In genomic region chr2:118309201-118310015, GRCh38 we compare ENCODE assay signal across 8 cellular contexts.
DNase-seq lines count a peak whose midpoint lies in the region; ATAC-seq and TF ChIP-seq lines count a peak whose summit lies in the region.

No MANE protein-coding gene starts in this region.

- H3K4me1 ChIP-seq in GM23338 (ENCODE audit: insufficient read depth) (peaks cover 26% of the 10 kb centered on the region), iPS DF 6.9 (ENCODE audit: control insufficient read depth, insufficient read depth, low read length) (peaks cover 6% of the 10 kb centered on the region), smooth muscle cell (ENCODE audit: low read depth) (peaks cover 10% of the 10 kb centered on the region), mucosa of descending colon (ENCODE audit: low read depth) (no peaks in the 10 kb centered on the region)

- DNase-seq in GM23338 (ENCODE audit: low spot score) (no peak), iPS DF 6.9 (ENCODE audit: low read depth, low spot score) (no peak), smooth muscle cell (lab: John Stamatoyannopoulos, UW; ENCODE audit: unreplicated experiment) (no peak), islet precursor cell (no peak), RKO (ENCODE audit: low spot score) (no peak), mucosa of descending colon (no peak)
- DNase-seq in activated T-cell treated with anti-CD3 and anti-CD28 coated beads, Interleukin-2, amount 50 U/mL, for 72 hours, result peak in 1 of 2 donors; percentile 3
- no peak for DNase-seq in activated effector memory CD4-positive, alpha-beta T cell treated with anti-CD3 and anti-CD28 coated beads, Interleukin-2, amount 50 U/mL, for 16 hours

- H3K27ac ChIP-seq in GM23338 (ENCODE audit: low read depth) (peak overlapping the region; percentile 99), iPS DF 6.9 (ENCODE audit: low read length) (no peak overlapping the region), smooth muscle cell (ENCODE audit: low read depth) (peak overlapping the region; percentile 42)

- intact Hi-C loops in mucosa of descending colon (cut with DNase I, micrococcal nuclease), result no loop called here

- H3K79me2 ChIP-seq in GM23338 (replicated peaks; ENCODE audit: insufficient read depth) (no peaks in the 10 kb centered on the region), smooth muscle cell (ENCODE audit: low read depth) (no peaks in the 10 kb centered on the region)

- H3K4me2 ChIP-seq in GM23338, result peak overlapping the region; percentile 78
- H3K4me2 ChIP-seq in smooth muscle cell, result peak overlapping the region; percentile 98

- no peaks in the 10 kb centered on the region for H4K20me1 ChIP-seq in GM23338 (replicated peaks; ENCODE audit: insufficient read depth)
- no peaks in the 10 kb centered on the region for H4K20me1 ChIP-seq in smooth muscle cell (ENCODE audit: low read depth)

- H3K27me3 ChIP-seq in GM23338 (ENCODE audit: insufficient read depth) (no peaks in the 10 kb centered on the region), iPS DF 6.9 (ENCODE audit: control insufficient read depth, insufficient read depth, low read length) (no peaks in the 10 kb centered on the region), smooth muscle cell (ENCODE audit: low read depth) (no peaks in the 10 kb centered on the region)

- H3K9me3 ChIP-seq in iPS DF 6.9 (ENCODE audit: control insufficient read depth, insufficient read depth, low read length) (no peaks in the 10 kb centered on the region), smooth muscle cell (replicated peaks; ENCODE audit: low read depth) (no peaks in the 10 kb centered on the region), mucosa of descending colon (no peaks in the 10 kb centered on the region)

- H3K9ac ChIP-seq in smooth muscle cell (ENCODE audit: low read depth), result peak overlapping the region; percentile 88

- H3K27me3 Mint-ChIP-seq in GM23338 (ENCODE audit: insufficient read depth, low read depth, poor library complexity), result peaks cover 12% of the 10 kb centered on the region
- H3K27me3 Mint-ChIP-seq in activated T-cell treated with anti-CD3 and anti-CD28 coated beads, Interleukin-2, amount 50 U/mL, for 72 hours (ENCODE audit: low read depth), result peaks cover 2% of the 10 kb centered on the region

- peaks cover 3% of the 10 kb centered on the region; the same call in 1 of the 3 replicates for H3K9me3 Mint-ChIP-seq in GM23338
- peaks cover 0 to under 1% of the 10 kb centered on the region in 2 donors for H3K9me3 Mint-ChIP-seq in activated T-cell treated with anti-CD3 and anti-CD28 coated beads, Interleukin-2, amount 50 U/mL, for 72 hours

- WGBS in iPS DF 6.9 (ENCODE audit: insufficient coverage, insufficient read length), result no CpG with 5 or more reads among the region's 23 CpGs
- 61% methylated on average over 22 of the region's 23 CpGs for WGBS in smooth muscle cell (ENCODE audit: low lambda C conversion rate)

- H3K4me3 Mint-ChIP-seq in GM23338, result peak overlapping the region; percentile 80
- H3K4me3 Mint-ChIP-seq in activated T-cell treated with anti-CD3 and anti-CD28 coated beads, Interleukin-2, amount 50 U/mL, for 72 hours, result peak overlapping the region; percentile 82 to 85

- peaks cover 12% of the 10 kb centered on the region; the same call in 1 of the 2 replicates for H3K9me2 ChIP-seq in GM23338 (ENCODE audit: insufficient read depth)

- H3K4me1 Mint-ChIP-seq in GM23338, result peaks cover 17% of the 10 kb centered on the region
- H3K4me1 Mint-ChIP-seq in activated T-cell treated with anti-CD3 and anti-CD28 coated beads, Interleukin-2, amount 50 U/mL, for 72 hours (ENCODE audit: low read depth), result no peaks in the 10 kb centered on the region

- peak overlapping the region; percentile 19; the same call in 1 of the 2 replicates for H2AFZ ChIP-seq in GM23338
- peak overlapping the region; percentile 100 for H2AFZ ChIP-seq in smooth muscle cell (ENCODE audit: low read depth)

- H3K4me3 ChIP-seq in GM23338, result peak overlapping the region; percentile 79
- peak overlapping the region; percentile 51; the same call in 1 of the 2 replicates for H3K4me3 ChIP-seq in iPS DF 6.9 (ENCODE audit: low read length)
- peak overlapping the region; percentile 84 for H3K4me3 ChIP-seq in smooth muscle cell
- H3K4me3 ChIP-seq in mucosa of descending colon, result no peak overlapping the region

- peak overlapping the region; percentile 96 for H3K27ac Mint-ChIP-seq in GM23338
- H3K27ac Mint-ChIP-seq in activated T-cell treated with anti-CD3 and anti-CD28 coated beads, Interleukin-2, amount 50 U/mL, for 72 hours, result peak overlapping the region; percentile 42

- H3F3A ChIP-seq in GM23338 (replicated peaks; ENCODE audit: low read depth) (no peaks in the 10 kb centered on the region; the same call in 1 of the 2 replicates), smooth muscle cell (ENCODE audit: low read depth) (no peaks in the 10 kb centered on the region)

- peaks cover 4% of the 10 kb centered on the region; the same call in 1 of the 3 replicates for H3K36me3 Mint-ChIP-seq in GM23338 (ENCODE audit: low read depth)
- no peaks in the 10 kb centered on the region for H3K36me3 Mint-ChIP-seq in activated T-cell treated with anti-CD3 and anti-CD28 coated beads, Interleukin-2, amount 50 U/mL, for 72 hours (ENCODE audit: insufficient read depth in 2 of 2)

- ATAC-seq in GM23338 (peak; percentile 8; the same call in 2 of the 3 replicates), mucosa of descending colon (no peak)
- peak in 1 of 2 donors; percentile 42 for ATAC-seq in activated T-cell treated with anti-CD3 and anti-CD28 coated beads, Interleukin-2, amount 50 U/mL, for 72 hours (replicated peaks in 1 of 2)

- no peak for TF ChIP-seq CTCF in GM23338 (conservative IDR thresholded peaks at IDR 0.05; ENCODE audit: low read depth in 2 of 2)
- TF ChIP-seq CTCF in smooth muscle cell (IDR thresholded peaks at IDR 0.05; ENCODE audit: borderline replicate concordance, insufficient read depth, poor library complexity, severe bottlenecking), result no peak
- no peak for TF ChIP-seq CTCF in mucosa of descending colon (IDR thresholded peaks at IDR 0.05)

- H3K36me3 ChIP-seq in GM23338 (ENCODE audit: insufficient read depth) (no peaks in the 10 kb centered on the region), iPS DF 6.9 (ENCODE audit: control insufficient read depth, insufficient read depth, low read length) (no peaks in the 10 kb centered on the region), smooth muscle cell (ENCODE audit: low read depth) (no peaks in the 10 kb centered on the region), mucosa of descending colon (ENCODE audit: low read depth) (no peaks in the 10 kb centered on the region)

TF ChIP-seq in GM23338, 12 proteins besides CTCF, POLR2A, EP300 and RAD21:
- no peak for TF ChIP-seq NANOG (IDR thresholded peaks at IDR 0.05; ENCODE audit: borderline replicate concordance)
- no peak for TF ChIP-seq CREB1 (CRISPR knock-in tag; IDR thresholded peaks at IDR 0.05; ENCODE audit: low read depth)
- no peak for TF ChIP-seq POLR2AphosphoS5 (IDR thresholded peaks at IDR 0.05; ENCODE audit: low read depth)
- TF ChIP-seq ZNF114 (CRISPR knock-in tag; IDR thresholded peaks at IDR 0.05), result no peak
- no peak for TF ChIP-seq EZH2phosphoT487 (IDR thresholded peaks at IDR 0.05; ENCODE audit: unreplicated experiment)
- TF ChIP-seq ZNF331 (CRISPR knock-in tag; IDR thresholded peaks at IDR 0.05; ENCODE audit: low read depth), result no peak
